In the genomic region with DNA sequence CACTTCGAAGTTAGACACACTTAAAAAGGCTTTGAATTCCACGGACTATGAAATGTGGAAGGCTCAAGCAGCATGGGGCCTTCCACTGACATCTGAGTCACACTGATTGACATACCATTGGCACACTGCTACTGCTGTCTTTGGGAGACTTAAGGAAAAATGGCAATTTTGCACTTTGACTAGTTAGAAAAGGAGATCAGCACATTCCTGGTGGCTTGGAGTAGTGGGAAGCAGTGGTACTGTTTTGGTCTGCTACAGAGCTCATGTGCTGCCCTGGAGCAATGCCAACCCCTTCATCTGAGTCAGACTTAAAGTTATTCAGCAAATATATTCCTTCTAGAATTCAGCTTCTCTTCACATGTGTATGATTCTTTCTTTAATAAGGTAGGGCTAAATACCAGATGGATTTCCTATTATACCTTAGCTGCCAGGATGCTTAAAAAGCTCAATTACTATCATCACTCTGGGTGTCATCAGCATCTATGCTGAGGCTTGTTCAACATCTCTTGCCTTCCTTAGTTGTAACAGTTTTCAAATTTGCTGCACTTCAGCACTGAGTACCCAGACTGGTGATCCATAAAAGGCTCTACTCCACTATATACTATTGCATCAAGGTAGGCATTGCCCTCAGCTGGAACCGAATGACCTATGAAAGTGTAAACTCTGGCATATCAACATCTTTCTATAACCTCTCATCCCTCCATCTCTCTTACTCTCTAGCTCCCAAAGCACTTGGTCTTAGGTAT, we compare ENCODE assay signal across 16 cellular contexts. TPM values are rescaled to one million over a fixed set of nuclear protein-coding genes. Genes with fewer than 3 reads are reported as not detected.
A peak's percentile ranks its signal among the peaks of the same experiment; 100 is the strongest.
DNase-seq lines count a peak whose midpoint lies in the region; ATAC-seq, FAIRE-seq and TF ChIP-seq lines count a peak whose summit lies in the region.
"Had no signal": no experiment of that assay in that cellular context is flagged by ENCODE, and none has a peak within 500 bp of the region (broad histone marks: within the 10 kb centered on the region; RNA-seq: fewer than 3 reads in every experiment).

No MANE protein-coding gene starts in this region.

- DNase-seq in left cardiac atrium (peak; percentile 19), left ventricle myocardium superior (no peak), brain pericyte (ENCODE audit: low read depth, low spot score) (peak; percentile 73), keratinocyte (ENCODE audit: low read depth, low spot score) (peak; percentile 15), pons (ENCODE audit: low spot score) (no peak), SW 1271 (lab: John Stamatoyannopoulos, UW) (no peak), left ventricle myocardium inferior (no peak)
- DNase-seq: activated T-cell treated with anti-CD3 and anti-CD28 coated beads, Interleukin-2, amount 50 U/mL, for 4 hours; lower lobe of right lung; NCI-H526 treated with DMSO at 0.1 percent for 48 hours had no signal

- FAIRE-seq in keratinocyte (lab: Jason Lieb, UNC) = peak; percentile 64
- FAIRE-seq: A204.1, G401.6 had no signal

- H3K36me3 ChIP-seq in keratinocyte (ENCODE audit: control insufficient read depth in 2 of 2, extremely low read depth in 1 of 2, insufficient read depth in 2 of 2, low read length in 2 of 2) (no peaks in the 10 kb centered on the region), left ventricle myocardium inferior (no peaks in the 10 kb centered on the region)
- H3K36me3 ChIP-seq: lower lobe of right lung had no signal

- ATAC-seq in left cardiac atrium = no peak
- ATAC-seq in left ventricle myocardium superior = no peak
- ATAC-seq in GM18511 (IDR thresholded peaks at IDR 0.05; ENCODE audit: unreplicated experiment) = no peak
- ATAC-seq: activated T-cell treated with anti-CD3 and anti-CD28 coated beads, Interleukin-2, amount 50 U/mL, for 4 hours; esophagus mucosa; lower lobe of right lung had no signal

- H3K9me3 ChIP-seq in keratinocyte (ENCODE audit: control insufficient read depth, low read depth, low read length) (no peaks in the 10 kb centered on the region), left ventricle myocardium inferior (replicated peaks) (no peaks in the 10 kb centered on the region)
- H3K9me3 ChIP-seq: lower lobe of right lung had no signal

- H3K4me3 ChIP-seq in keratinocyte (ENCODE audit: control insufficient read depth in 2 of 3, extremely low read depth in 1 of 3, insufficient read depth in 2 of 3, low read depth in 1 of 3, low read length in 3 of 3) (no peak overlapping the region), left ventricle myocardium inferior (no peak overlapping the region)
- H3K4me3 ChIP-seq: lower lobe of right lung had no signal

- intact Hi-C loops in left cardiac atrium (cut with DNase I) = no loop called here
- intact Hi-C loops in left ventricle myocardium superior (cut with micrococcal nuclease) = no loop called here
- intact Hi-C loops in left ventricle myocardium inferior (cut with micrococcal nuclease) = no loop called here

- no peak overlapping the region for H3K9ac ChIP-seq in keratinocyte (ENCODE audit: control insufficient read depth, extremely low read depth, insufficient read depth, low read length)
- H3K9ac ChIP-seq: parathyroid adenoma had no signal

- TF ChIP-seq CTCF in keratinocyte (optimal IDR thresholded peaks at IDR 0.05 in 1 of 3, IDR thresholded peaks at IDR 0.05 in 1 of 3, conservative IDR thresholded peaks at IDR 0.05 in 1 of 3; ENCODE audit: extremely low read depth in 1 of 3, insufficient read depth in 2 of 3, low read length in 3 of 3) = no peak
- TF ChIP-seq CTCF in left ventricle myocardium inferior (IDR thresholded peaks at IDR 0.05; ENCODE audit: borderline replicate concordance) = no peak

- dilution Hi-C loops in keratinocyte (cut with MboI; ENCODE audit: extremely low pct_ligation_motif_present, low sequenced_read_pairs) = no loop called here

- H3K4me1 ChIP-seq in keratinocyte (ENCODE audit: control insufficient read depth, extremely low read depth, insufficient read depth, low read length) (no peaks in the 10 kb centered on the region), left ventricle myocardium inferior (no peaks in the 10 kb centered on the region)
- H3K4me1 ChIP-seq: lower lobe of right lung, parathyroid adenoma had no signal

- H3K4me2 ChIP-seq in keratinocyte (ENCODE audit: control insufficient read depth, extremely low read depth, insufficient read depth, low read depth, low read length) = no peak overlapping the region

- no peak overlapping the region for H2AFZ ChIP-seq in keratinocyte (ENCODE audit: control insufficient read depth, low read length)
- H2AFZ ChIP-seq: parathyroid adenoma had no signal

- no peaks in the 10 kb centered on the region for H4K20me1 ChIP-seq in keratinocyte (ENCODE audit: control insufficient read depth, extremely low read depth, insufficient read depth, low read length)

- H3K27me3 ChIP-seq in keratinocyte (ENCODE audit: control insufficient read depth, extremely low read depth, insufficient read depth, low read length) (no peaks in the 10 kb centered on the region), left ventricle myocardium inferior (ENCODE audit: low read depth) (no peaks in the 10 kb centered on the region)

- H3K79me2 ChIP-seq in keratinocyte (ENCODE audit: control insufficient read depth, insufficient read depth, low read length) = no peaks in the 10 kb centered on the region
- H3K79me2 ChIP-seq: parathyroid adenoma had no signal

- H3K9me1 ChIP-seq in keratinocyte (ENCODE audit: control insufficient read depth, extremely low read depth, insufficient read depth, low read length) = no peaks in the 10 kb centered on the region

- H3K27ac ChIP-seq in keratinocyte (ENCODE audit: control insufficient read depth, insufficient read depth, low read length) (no peak overlapping the region), left ventricle myocardium inferior (replicated peaks) (no peak overlapping the region)
- H3K27ac ChIP-seq: HL-60, lower lobe of right lung, parathyroid adenoma had no signal

RNA-seq across cellular contexts. Expression of a gene that starts 42.3 kb away (rescaled TPM):
- 10 to 100 TPM; 63.7 to 64.4 TPM for total RNA-seq in left cardiac atrium
- total RNA-seq in left ventricle myocardium superior = 90.5 TPM
- polyA plus RNA-seq in keratinocyte = 28.2 to 54.3 TPM (median 50.3 TPM) in 3 replicates
- 17.3 TPM for polyA plus RNA-seq in keratinocyte (2011; ENCODE audit: low read depth)
- polyA plus RNA-seq in keratinocyte (2011; cell fraction: cytosol; rRNA removed) = 44.0 and 62.9 TPM in 2 replicates
- polyA plus RNA-seq in keratinocyte (2011; cell fraction: nucleus; rRNA removed) = 18.8 and 26.8 TPM in 2 replicates
- 25.5 and 44.7 TPM in 2 replicates for polyA plus RNA-seq in keratinocyte (2012; ENCODE audit: low replicate concordance)
- 0.52 to 20.4 TPM (median 17.2 TPM) in 3 replicates for polyA minus RNA-seq in keratinocyte
- 13.2 TPM for polyA minus RNA-seq in keratinocyte (2011; cell fraction: cytosol; rRNA and poly(A)+ RNA removed)
- 4.6 and 9.9 TPM in 2 replicates for polyA minus RNA-seq in keratinocyte (2011; cell fraction: nucleus; rRNA and poly(A)+ RNA removed)
- 88.7 TPM for total RNA-seq in left ventricle myocardium inferior

Comparison
In these comparisons a context has a peak if more than half of its experiments do, and no peak if none do; other contexts are left out.
1. DNase-seq: peak in left cardiac atrium (single experiment), brain pericyte (single experiment) and keratinocyte (single experiment); none in left ventricle myocardium superior (single experiment), pons (single experiment), SW 1271 (0 of 2) and left ventricle myocardium inferior (single experiment).